ENCODE assay signal across 8 cellular contexts in genomic region chr13:39942177-39942900, GRCh38.
DNase-seq lines count a peak whose midpoint lies in the region; ATAC-seq and TF ChIP-seq lines count a peak whose summit lies in the region.

No MANE protein-coding gene starts in this region.

- intact Hi-C loops in activated CD4-positive, alpha-beta T cell treated with anti-CD3 and anti-CD28 coated beads for 36 hours (cut with DNase I, micrococcal nuclease), result loop anchor here (2.0 to 10.0 kb wide), 5 partner anchors 165 to 740 kb away; no protein-coding TSS in a partner anchor

- H3K9me2 ChIP-seq in OCI-LY1 (ENCODE audit: low read depth, low read length), result no peaks in the 10 kb centered on the region

- H2AFZ ChIP-seq in OCI-LY1 (ENCODE audit: low read length), result peak overlapping the region; percentile 38; the same call in 1 of the 2 replicates

- H3K4me3 Mint-ChIP-seq in activated CD4-positive, alpha-beta T cell treated with anti-CD3 and anti-CD28 coated beads for 36 hours, result no peak overlapping the region
- no peak overlapping the region for H3K4me3 Mint-ChIP-seq in stimulated activated memory B cell treated with anti-CD40 and anti-IgM and Interleukin-4, amounts not matched to agents 10 μg/mL and 1 μg/mL and 100 μg/mL, for 72 hours
- no peak overlapping the region for H3K4me3 Mint-ChIP-seq in type B pancreatic cell

- POLR2A ChIA-PET in activated CD4-positive, alpha-beta T cell treated with anti-CD3 and anti-CD28 coated beads for 36 hours (lab: Charles Lee), result interaction anchor here (0.6 kb wide), 1 partner anchor 516 kb away, joined by 4 read pairs; no protein-coding TSS in a partner anchor

- H4K20me1 ChIP-seq in OCI-LY1 (ENCODE audit: insufficient read depth, low read length), result no peaks in the 10 kb centered on the region

- no peak overlapping the region for H3K27ac Mint-ChIP-seq in activated CD4-positive, alpha-beta T cell treated with anti-CD3 and anti-CD28 coated beads for 36 hours
- H3K27ac Mint-ChIP-seq in stimulated activated memory B cell treated with anti-CD40 and anti-IgM and Interleukin-4, amounts not matched to agents 10 μg/mL and 1 μg/mL and 100 μg/mL, for 72 hours, result no peak overlapping the region
- H3K27ac Mint-ChIP-seq in type B pancreatic cell, result no peak overlapping the region

- peak; percentile 43 for ATAC-seq in activated CD4-positive, alpha-beta T cell treated with anti-CD3 and anti-CD28 coated beads for 36 hours
- ATAC-seq in HG02588 (IDR thresholded peaks at IDR 0.05; ENCODE audit: unreplicated experiment), result peak; percentile 18
- peak; percentile 45 for ATAC-seq in stimulated activated memory B cell treated with anti-CD40 and anti-IgM and Interleukin-4, amounts not matched to agents 10 μg/mL and 1 μg/mL and 100 μg/mL, for 72 hours

- H3K9me3 Mint-ChIP-seq in activated CD4-positive, alpha-beta T cell treated with anti-CD3 and anti-CD28 coated beads for 36 hours (ENCODE audit: low read depth), result no peaks in the 10 kb centered on the region
- H3K9me3 Mint-ChIP-seq in stimulated activated memory B cell treated with anti-CD40 and anti-IgM and Interleukin-4, amounts not matched to agents 10 μg/mL and 1 μg/mL and 100 μg/mL, for 72 hours, result no peaks in the 10 kb centered on the region
- peaks cover 8% of the 10 kb centered on the region for H3K9me3 Mint-ChIP-seq in type B pancreatic cell

- no peak overlapping the region for H3K9ac ChIP-seq in OCI-LY1 (ENCODE audit: low read length)

- no peaks in the 10 kb centered on the region for H3K27me3 ChIP-seq in OCI-LY1 (ENCODE audit: insufficient read depth, low read length)

- H3F3A ChIP-seq in OCI-LY1 (ENCODE audit: insufficient read depth, low read length), result no peaks in the 10 kb centered on the region

- no peak overlapping the region for H3K27ac ChIP-seq in OCI-LY1 (ENCODE audit: low read depth, low read length, poor library complexity, severe bottlenecking)

- peaks cover 11% of the 10 kb centered on the region for H3K4me1 ChIP-seq in OCI-LY1 (ENCODE audit: insufficient read depth, low read length, severe bottlenecking)

- H3K36me3 Mint-ChIP-seq in activated CD4-positive, alpha-beta T cell treated with anti-CD3 and anti-CD28 coated beads for 36 hours (ENCODE audit: low read depth), result no peaks in the 10 kb centered on the region
- H3K36me3 Mint-ChIP-seq in stimulated activated memory B cell treated with anti-CD40 and anti-IgM and Interleukin-4, amounts not matched to agents 10 μg/mL and 1 μg/mL and 100 μg/mL, for 72 hours, result no peaks in the 10 kb centered on the region
- no peaks in the 10 kb centered on the region for H3K36me3 Mint-ChIP-seq in type B pancreatic cell

- no peaks in the 10 kb centered on the region for H3K9me3 ChIP-seq in OCI-LY1 (ENCODE audit: low read length)

- H3K79me2 ChIP-seq in OCI-LY1 (ENCODE audit: insufficient read depth, low read length), result no peaks in the 10 kb centered on the region

- DNase-seq in activated CD4-positive, alpha-beta T cell treated with anti-CD3 and anti-CD28 coated beads for 36 hours, result no peak
- no peak for DNase-seq in activated CD4-positive, alpha-beta T cell treated with anti-CD3 and anti-CD28 coated beads for 1 hour
- no peak for DNase-seq in 8988T
- DNase-seq in type B pancreatic cell (ENCODE audit: extremely low spot score, unreplicated experiment), result no peak
- no peak for DNase-seq in NCI-H1694 (lab: John Stamatoyannopoulos, UW)

- H3K27me3 Mint-ChIP-seq in activated CD4-positive, alpha-beta T cell treated with anti-CD3 and anti-CD28 coated beads for 36 hours, result no peaks in the 10 kb centered on the region
- peaks cover 26% of the 10 kb centered on the region for H3K27me3 Mint-ChIP-seq in stimulated activated memory B cell treated with anti-CD40 and anti-IgM and Interleukin-4, amounts not matched to agents 10 μg/mL and 1 μg/mL and 100 μg/mL, for 72 hours
- H3K27me3 Mint-ChIP-seq in type B pancreatic cell, result peaks cover 13% of the 10 kb centered on the region

- CTCF ChIA-PET in activated CD4-positive, alpha-beta T cell treated with anti-CD3 and anti-CD28 coated beads for 36 hours (lab: Charles Lee), result interaction anchor here (0.6 to 2.8 kb wide), 38 partner anchors 9 to 824 kb away, joined by 3 to 15 read pairs (median 4); no protein-coding TSS in a partner anchor

- H3K36me3 ChIP-seq in OCI-LY1 (ENCODE audit: insufficient read depth, low read length), result no peaks in the 10 kb centered on the region

- H3K4me2 ChIP-seq in OCI-LY1 (ENCODE audit: low read length), result peak overlapping the region; percentile 1; the same call in 1 of the 2 replicates

- peaks cover 10% of the 10 kb centered on the region for H3K4me1 Mint-ChIP-seq in activated CD4-positive, alpha-beta T cell treated with anti-CD3 and anti-CD28 coated beads for 36 hours
- H3K4me1 Mint-ChIP-seq in stimulated activated memory B cell treated with anti-CD40 and anti-IgM and Interleukin-4, amounts not matched to agents 10 μg/mL and 1 μg/mL and 100 μg/mL, for 72 hours, result peaks cover 10% of the 10 kb centered on the region
- H3K4me1 Mint-ChIP-seq in type B pancreatic cell (ENCODE audit: unreplicated experiment), result peaks cover under 1% of the 10 kb centered on the region

- no peak overlapping the region for H3K4me3 ChIP-seq in OCI-LY1 (ENCODE audit: low read depth, low read length, poor library complexity, severe bottlenecking)

- TF ChIP-seq CTCF in OCI-LY1 (IDR thresholded peaks at IDR 0.05; ENCODE audit: low read length), result no peak
- no peak for TF ChIP-seq CTCF in type B pancreatic cell (conservative IDR thresholded peaks at IDR 0.05)
